8 cellular contexts compared by ENCODE assay signal in genomic region chr12:104286538-104287482, GRCh38. TPM values are rescaled to one million over a fixed set of nuclear protein-coding genes. Genes with fewer than 3 reads are reported as not detected.
DNase-seq lines count a peak whose midpoint lies in the region; ATAC-seq and TF ChIP-seq lines count a peak whose summit lies in the region.

No MANE protein-coding gene starts in this region.

- peak overlapping the region; percentile 86 for H3K27ac ChIP-seq in CD4-positive, CD25-positive, alpha-beta regulatory T cell (ENCODE audit: insufficient read depth, low read length, poor library complexity, severe bottlenecking)
- H3K27ac ChIP-seq in duodenal mucosa (ENCODE audit: low read depth, low read length) (peak overlapping the region; percentile 95), right lobe of liver (peak overlapping the region; percentile 91 to 93 (median 93))

- 0% methylated on average over 23 of the region's 40 CpGs for WGBS in right lobe of liver (ENCODE audit: insufficient coverage, low coverage, low lambda C conversion rate, missing lambda C conversion rate)

- H3K36me3 ChIP-seq in CD4-positive, CD25-positive, alpha-beta regulatory T cell (ENCODE audit: control insufficient read depth, insufficient read depth, low read length) = peaks cover 2% of the 10 kb centered on the region
- H3K36me3 ChIP-seq in duodenal mucosa (ENCODE audit: control insufficient read depth in 1 of 2, insufficient read depth in 2 of 2, low read length in 2 of 2) = peaks cover 2% of the 10 kb centered on the region in 2 donors
- H3K36me3 ChIP-seq in right lobe of liver = peaks cover 0 to 11% (median 4%) of the 10 kb centered on the region in 4 donors

- H3K27me3 Mint-ChIP-seq in CD4-positive, CD25-positive, alpha-beta regulatory T cell = peaks cover under 1% of the 10 kb centered on the region
- H3K27me3 Mint-ChIP-seq in activated CD4-positive, alpha-beta memory T cell treated with anti-CD3 and anti-CD28 coated beads for 36 hours = no peaks in the 10 kb centered on the region

- peaks cover 2% of the 10 kb centered on the region for H3K36me3 Mint-ChIP-seq in CD4-positive, CD25-positive, alpha-beta regulatory T cell
- H3K36me3 Mint-ChIP-seq in activated CD4-positive, alpha-beta memory T cell treated with anti-CD3 and anti-CD28 coated beads for 36 hours = peaks cover 26% of the 10 kb centered on the region

- no peaks in the 10 kb centered on the region for H3K9me3 Mint-ChIP-seq in CD4-positive, CD25-positive, alpha-beta regulatory T cell
- H3K9me3 Mint-ChIP-seq in activated CD4-positive, alpha-beta memory T cell treated with anti-CD3 and anti-CD28 coated beads for 36 hours = no peaks in the 10 kb centered on the region

- no peaks in the 10 kb centered on the region for H3K27me3 ChIP-seq in CD4-positive, CD25-positive, alpha-beta regulatory T cell (ENCODE audit: control insufficient read depth, insufficient read depth, low read length)
- H3K27me3 ChIP-seq in duodenal mucosa (ENCODE audit: control insufficient read depth in 1 of 2, insufficient read depth in 2 of 2, low read length in 2 of 2) = no peaks in the 10 kb centered on the region
- no peaks in the 10 kb centered on the region for H3K27me3 ChIP-seq in right lobe of liver

- peak; percentile 91 to 93 for ATAC-seq in CD4-positive, CD25-positive, alpha-beta regulatory T cell (ENCODE audit: low read depth in 2 of 2)
- ATAC-seq in GM19397 (IDR thresholded peaks at IDR 0.05; ENCODE audit: unreplicated experiment) (peak; percentile 88), HG03565 (IDR thresholded peaks at IDR 0.05; ENCODE audit: unreplicated experiment) (peak; percentile 79), right lobe of liver (peak; percentile 81 to 89 (median 84))

- peak; percentile 81 to 98 (median 90) for DNase-seq in CD4-positive, CD25-positive, alpha-beta regulatory T cell
- peak; percentile 95 for DNase-seq in NCI-H748 treated with DMSO at 0.1 percent for 48 hours (lab: John Stamatoyannopoulos, UW)
- DNase-seq in activated CD4-positive, alpha-beta memory T cell treated with anti-CD3 and anti-CD28 coated beads for 36 hours = peak; percentile 94
- DNase-seq in right lobe of liver = peak; percentile 90 to 95 (median 93)
- peak; percentile 82 to 93 for DNase-seq in stimulated activated CD4-positive, alpha-beta T cell treated with anti-CD3 and anti-CD28 coated beads, Interleukin-4, amount 100 ng/mL, for 4 hours

- no peaks in the 10 kb centered on the region for H3K9me3 ChIP-seq in CD4-positive, CD25-positive, alpha-beta regulatory T cell (ENCODE audit: control insufficient read depth in 2 of 2, low read length in 2 of 2)
- no peaks in the 10 kb centered on the region for H3K9me3 ChIP-seq in duodenal mucosa (ENCODE audit: control insufficient read depth in 1 of 2, low read length in 2 of 2)
- H3K9me3 ChIP-seq in right lobe of liver = no peaks in the 10 kb centered on the region

- H3K9ac ChIP-seq in duodenal mucosa (ENCODE audit: low read depth in 1 of 2, low read length in 2 of 2) = peak overlapping the region; percentile 80 to 90

- TF ChIP-seq CTCF in right lobe of liver (IDR thresholded peaks at IDR 0.05) = peak in 1 of 4 donors; percentile 9

- peak overlapping the region; percentile 98 to 99 (median 98) for H3K4me3 Mint-ChIP-seq in CD4-positive, CD25-positive, alpha-beta regulatory T cell
- H3K4me3 Mint-ChIP-seq in activated CD4-positive, alpha-beta memory T cell treated with anti-CD3 and anti-CD28 coated beads for 36 hours = peak overlapping the region; percentile 98

- POLR2A ChIA-PET in activated CD4-positive, alpha-beta memory T cell treated with anti-CD3 and anti-CD28 coated beads for 36 hours (lab: Charles Lee) = interaction anchor here (0.7 to 3.6 kb wide), 11 partner anchors 10 to 357 kb away, joined by 3 to 46 read pairs (median 5); partner anchors contain the start of genes CHST11, EID3, HSP90B1 and NFYB

- H3K27ac Mint-ChIP-seq in CD4-positive, CD25-positive, alpha-beta regulatory T cell = peak overlapping the region; percentile 96 to 98 (median 96)
- H3K27ac Mint-ChIP-seq in activated CD4-positive, alpha-beta memory T cell treated with anti-CD3 and anti-CD28 coated beads for 36 hours = peak overlapping the region; percentile 99

- intact Hi-C loops in activated CD4-positive, alpha-beta memory T cell treated with anti-CD3 and anti-CD28 coated beads for 36 hours (cut with micrococcal nuclease) = loop anchor here (1.0 to 5.0 kb wide), 10 partner anchors 67 to 670 kb away; partner anchors contain the start of genes CHST11, HCFC2, HSP90B1 and SLC41A2
- intact Hi-C loops in right lobe of liver (cut with DNase I) = no loop called here

- peak overlapping the region; percentile 95 for H3K4me3 ChIP-seq in CD4-positive, CD25-positive, alpha-beta regulatory T cell (ENCODE audit: low read depth, low read length)
- peak overlapping the region; percentile 85 to 94 for H3K4me3 ChIP-seq in duodenal mucosa (ENCODE audit: low read depth in 1 of 2, low read length in 2 of 2)
- H3K4me3 ChIP-seq in right lobe of liver = peak overlapping the region; percentile 64 to 90 (median 68)

- CTCF ChIA-PET in activated CD4-positive, alpha-beta memory T cell treated with anti-CD3 and anti-CD28 coated beads for 36 hours (lab: Charles Lee) = interaction anchor here (0.6 to 4.8 kb wide), 13 partner anchors 10 to 330 kb away, joined by 3 to 57 read pairs (median 4); partner anchors contain the start of genes EID3 and TXNRD1

- TF ChIP-seq POLR2A in right lobe of liver (IDR thresholded peaks at IDR 0.05) = peak; percentile 84

- H3K4me1 ChIP-seq in CD4-positive, CD25-positive, alpha-beta regulatory T cell (ENCODE audit: control insufficient read depth, insufficient read depth, low read length, poor library complexity, severe bottlenecking) = peaks cover 41% of the 10 kb centered on the region
- H3K4me1 ChIP-seq in duodenal mucosa (ENCODE audit: control insufficient read depth in 1 of 2, insufficient read depth in 2 of 2, low read length in 2 of 2) = peaks cover 18 to 35% of the 10 kb centered on the region in 2 donors
- peaks cover 0 to 26% (median 10%) of the 10 kb centered on the region in 4 donors for H3K4me1 ChIP-seq in right lobe of liver

- peaks cover 6 to 43% (median 23%) of the 10 kb centered on the region in 4 donors for H3K4me1 Mint-ChIP-seq in CD4-positive, CD25-positive, alpha-beta regulatory T cell
- peaks cover 16% of the 10 kb centered on the region for H3K4me1 Mint-ChIP-seq in activated CD4-positive, alpha-beta memory T cell treated with anti-CD3 and anti-CD28 coated beads for 36 hours (ENCODE audit: low read depth)

RNA-seq across cellular contexts. Expression of gene EID3, which starts 16.7 kb away (rescaled TPM):
- total RNA-seq in CD4-positive, CD25-positive, alpha-beta regulatory T cell = 14.8 TPM
- 10 to 100 TPM; 10.8 to 15.6 (median 13.0) TPM for polyA plus RNA-seq in CD4-positive, CD25-positive, alpha-beta regulatory T cell
- total RNA-seq in activated CD4-positive, alpha-beta memory T cell treated with anti-CD3 and anti-CD28 coated beads for 36 hours = 1 to 10 TPM; 4.7 TPM
- total RNA-seq in right lobe of liver = 1 to 10 TPM; 1.1 to 7.3 (median 1.4) TPM

Comparison
In these comparisons a context has a peak if more than half of its experiments do, and no peak if none do; other contexts are left out.
1. Peak in every context shown above with its lines: DNase-seq, ATAC-seq, H3K4me3 ChIP-seq and H3K27ac ChIP-seq.